Comparison of ENCODE assay signal across 1 cellular context in the genomic region with DNA sequence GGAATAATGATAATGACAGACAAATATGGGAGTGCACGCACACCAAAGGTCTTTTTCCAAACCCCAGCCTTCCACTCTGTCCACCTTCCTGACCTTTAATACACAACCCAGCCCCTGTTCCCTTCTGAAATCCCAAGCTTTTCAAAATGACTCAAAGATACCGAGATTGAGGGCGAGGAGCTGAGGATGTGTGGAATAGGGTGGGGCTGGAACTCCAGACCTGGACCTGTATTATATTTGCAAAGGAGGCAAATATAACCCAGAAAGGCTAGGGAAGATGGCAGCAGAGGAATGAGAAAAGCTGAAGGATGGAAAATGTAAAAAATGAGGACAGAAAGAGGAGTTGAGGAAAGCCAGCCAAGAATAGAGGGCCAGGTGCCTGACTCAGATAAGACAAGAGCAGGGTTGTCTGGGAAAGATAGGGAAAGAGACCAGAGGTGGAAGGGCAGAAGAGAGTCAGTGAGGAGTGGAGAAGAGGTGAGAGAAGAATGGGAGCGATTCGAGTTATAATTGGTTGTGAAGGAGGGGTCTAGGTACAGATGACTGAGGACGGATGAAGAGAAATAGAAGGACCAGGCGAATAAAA.
TF ChIP-seq lines count a peak whose summit lies in the region.

No MANE protein-coding gene starts in this region.

TF ChIP-seq in K562, 482 proteins besides CTCF, POLR2A, EP300 and RAD21 (continued from another document and continues in another):
- TF ChIP-seq BRF1 (IDR thresholded peaks at IDR 0.05; ENCODE audit: borderline replicate concordance, extremely low read depth, insufficient read length) = no peak
- TF ChIP-seq ZNF778 (CRISPR knock-in tag; IDR thresholded peaks at IDR 0.05) = no peak
- no peak for TF ChIP-seq NR2F6 (CRISPR knock-in tag; IDR thresholded peaks at IDR 0.05)
- no peak for TF ChIP-seq CBX5 (IDR thresholded peaks at IDR 0.05; ENCODE audit: borderline replicate concordance, low read depth)
- TF ChIP-seq TAF7 (tag; IDR thresholded peaks at IDR 0.05) = no peak
- no peak for TF ChIP-seq ZC3H11A (IDR thresholded peaks at IDR 0.05; ENCODE audit: low read depth, low read length)
- TF ChIP-seq RBM25 (IDR thresholded peaks at IDR 0.05; ENCODE audit: low read depth, low read length, severe bottlenecking) = no peak
- no peak for TF ChIP-seq KLF1 (tag; IDR thresholded peaks at IDR 0.05)
- TF ChIP-seq, protein P1, sequence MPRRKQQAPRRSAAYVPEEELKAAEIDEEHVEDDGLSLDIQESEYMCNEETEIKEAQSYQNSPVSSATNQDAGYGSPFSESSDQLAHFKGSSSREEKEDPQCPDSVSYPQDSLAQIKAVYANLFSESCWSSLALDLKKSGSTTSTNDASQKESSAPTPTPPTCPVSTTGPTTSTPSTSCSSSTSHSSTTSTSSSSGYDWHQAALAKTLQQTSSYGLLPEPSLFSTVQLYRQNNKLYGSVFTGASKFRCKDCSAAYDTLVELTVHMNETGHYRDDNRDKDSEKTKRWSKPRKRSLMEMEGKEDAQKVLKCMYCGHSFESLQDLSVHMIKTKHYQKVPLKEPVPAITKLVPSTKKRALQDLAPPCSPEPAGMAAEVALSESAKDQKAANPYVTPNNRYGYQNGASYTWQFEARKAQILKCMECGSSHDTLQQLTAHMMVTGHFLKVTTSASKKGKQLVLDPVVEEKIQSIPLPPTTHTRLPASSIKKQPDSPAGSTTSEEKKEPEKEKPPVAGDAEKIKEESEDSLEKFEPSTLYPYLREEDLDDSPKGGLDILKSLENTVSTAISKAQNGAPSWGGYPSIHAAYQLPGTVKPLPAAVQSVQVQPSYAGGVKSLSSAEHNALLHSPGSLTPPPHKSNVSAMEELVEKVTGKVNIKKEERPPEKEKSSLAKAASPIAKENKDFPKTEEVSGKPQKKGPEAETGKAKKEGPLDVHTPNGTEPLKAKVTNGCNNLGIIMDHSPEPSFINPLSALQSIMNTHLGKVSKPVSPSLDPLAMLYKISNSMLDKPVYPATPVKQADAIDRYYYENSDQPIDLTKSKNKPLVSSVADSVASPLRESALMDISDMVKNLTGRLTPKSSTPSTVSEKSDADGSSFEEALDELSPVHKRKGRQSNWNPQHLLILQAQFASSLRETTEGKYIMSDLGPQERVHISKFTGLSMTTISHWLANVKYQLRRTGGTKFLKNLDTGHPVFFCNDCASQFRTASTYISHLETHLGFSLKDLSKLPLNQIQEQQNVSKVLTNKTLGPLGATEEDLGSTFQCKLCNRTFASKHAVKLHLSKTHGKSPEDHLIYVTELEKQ (CRISPR knock-in tag; IDR thresholded peaks at IDR 0.05) = no peak
- TF ChIP-seq PHF20 (IDR thresholded peaks at IDR 0.05; ENCODE audit: partially characterized antibody) = no peak
- TF ChIP-seq, protein P2, sequence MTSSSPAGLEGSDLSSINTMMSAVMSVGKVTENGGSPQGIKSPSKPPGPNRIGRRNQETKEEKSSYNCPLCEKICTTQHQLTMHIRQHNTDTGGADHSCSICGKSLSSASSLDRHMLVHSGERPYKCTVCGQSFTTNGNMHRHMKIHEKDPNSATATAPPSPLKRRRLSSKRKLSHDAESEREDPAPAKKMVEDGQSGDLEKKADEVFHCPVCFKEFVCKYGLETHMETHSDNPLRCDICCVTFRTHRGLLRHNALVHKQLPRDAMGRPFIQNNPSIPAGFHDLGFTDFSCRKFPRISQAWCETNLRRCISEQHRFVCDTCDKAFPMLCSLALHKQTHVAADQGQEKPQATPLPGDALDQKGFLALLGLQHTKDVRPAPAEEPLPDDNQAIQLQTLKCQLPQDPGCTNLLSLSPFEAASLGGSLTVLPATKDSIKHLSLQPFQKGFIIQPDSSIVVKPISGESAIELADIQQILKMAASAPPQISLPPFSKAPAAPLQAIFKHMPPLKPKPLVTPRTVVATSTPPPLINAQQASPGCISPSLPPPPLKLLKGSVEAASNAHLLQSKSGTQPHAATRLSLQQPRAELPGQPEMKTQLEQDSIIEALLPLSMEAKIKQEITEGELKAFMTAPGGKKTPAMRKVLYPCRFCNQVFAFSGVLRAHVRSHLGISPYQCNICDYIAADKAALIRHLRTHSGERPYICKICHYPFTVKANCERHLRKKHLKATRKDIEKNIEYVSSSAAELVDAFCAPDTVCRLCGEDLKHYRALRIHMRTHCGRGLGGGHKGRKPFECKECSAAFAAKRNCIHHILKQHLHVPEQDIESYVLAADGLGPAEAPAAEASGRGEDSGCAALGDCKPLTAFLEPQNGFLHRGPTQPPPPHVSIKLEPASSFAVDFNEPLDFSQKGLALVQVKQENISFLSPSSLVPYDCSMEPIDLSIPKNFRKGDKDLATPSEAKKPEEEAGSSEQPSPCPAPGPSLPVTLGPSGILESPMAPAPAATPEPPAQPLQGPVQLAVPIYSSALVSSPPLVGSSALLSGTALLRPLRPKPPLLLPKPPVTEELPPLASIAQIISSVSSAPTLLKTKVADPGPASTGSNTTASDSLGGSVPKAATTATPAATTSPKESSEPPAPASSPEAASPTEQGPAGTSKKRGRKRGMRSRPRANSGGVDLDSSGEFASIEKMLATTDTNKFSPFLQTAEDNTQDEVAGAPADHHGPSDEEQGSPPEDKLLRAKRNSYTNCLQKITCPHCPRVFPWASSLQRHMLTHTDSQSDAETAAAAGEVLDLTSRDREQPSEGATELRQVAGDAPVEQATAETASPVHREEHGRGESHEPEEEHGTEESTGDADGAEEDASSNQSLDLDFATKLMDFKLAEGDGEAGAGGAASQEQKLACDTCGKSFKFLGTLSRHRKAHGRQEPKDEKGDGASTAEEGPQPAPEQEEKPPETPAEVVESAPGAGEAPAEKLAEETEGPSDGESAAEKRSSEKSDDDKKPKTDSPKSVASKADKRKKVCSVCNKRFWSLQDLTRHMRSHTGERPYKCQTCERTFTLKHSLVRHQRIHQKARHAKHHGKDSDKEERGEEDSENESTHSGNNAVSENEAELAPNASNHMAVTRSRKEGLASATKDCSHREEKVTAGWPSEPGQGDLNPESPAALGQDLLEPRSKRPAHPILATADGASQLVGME (CRISPR knock-in tag; IDR thresholded peaks at IDR 0.05) = no peak
- TF ChIP-seq ZNF766 (CRISPR knock-in tag; conservative IDR thresholded peaks at IDR 0.05) = peak; percentile 47; the same call in 1 of the 2 replicates
- peak; percentile 84 for TF ChIP-seq SMARCC2 (IDR thresholded peaks at IDR 0.05; ENCODE audit: low read depth)
- TF ChIP-seq, protein P3, sequence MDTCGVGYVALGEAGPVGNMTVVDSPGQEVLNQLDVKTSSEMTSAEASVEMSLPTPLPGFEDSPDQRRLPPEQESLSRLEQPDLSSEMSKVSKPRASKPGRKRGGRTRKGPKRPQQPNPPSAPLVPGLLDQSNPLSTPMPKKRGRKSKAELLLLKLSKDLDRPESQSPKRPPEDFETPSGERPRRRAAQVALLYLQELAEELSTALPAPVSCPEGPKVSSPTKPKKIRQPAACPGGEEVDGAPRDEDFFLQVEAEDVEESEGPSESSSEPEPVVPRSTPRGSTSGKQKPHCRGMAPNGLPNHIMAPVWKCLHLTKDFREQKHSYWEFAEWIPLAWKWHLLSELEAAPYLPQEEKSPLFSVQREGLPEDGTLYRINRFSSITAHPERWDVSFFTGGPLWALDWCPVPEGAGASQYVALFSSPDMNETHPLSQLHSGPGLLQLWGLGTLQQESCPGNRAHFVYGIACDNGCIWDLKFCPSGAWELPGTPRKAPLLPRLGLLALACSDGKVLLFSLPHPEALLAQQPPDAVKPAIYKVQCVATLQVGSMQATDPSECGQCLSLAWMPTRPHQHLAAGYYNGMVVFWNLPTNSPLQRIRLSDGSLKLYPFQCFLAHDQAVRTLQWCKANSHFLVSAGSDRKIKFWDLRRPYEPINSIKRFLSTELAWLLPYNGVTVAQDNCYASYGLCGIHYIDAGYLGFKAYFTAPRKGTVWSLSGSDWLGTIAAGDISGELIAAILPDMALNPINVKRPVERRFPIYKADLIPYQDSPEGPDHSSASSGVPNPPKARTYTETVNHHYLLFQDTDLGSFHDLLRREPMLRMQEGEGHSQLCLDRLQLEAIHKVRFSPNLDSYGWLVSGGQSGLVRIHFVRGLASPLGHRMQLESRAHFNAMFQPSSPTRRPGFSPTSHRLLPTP (IDR thresholded peaks at IDR 0.05; ENCODE audit: borderline replicate concordance, extremely low read depth, insufficient read length) = no peak
- TF ChIP-seq, protein P4, sequence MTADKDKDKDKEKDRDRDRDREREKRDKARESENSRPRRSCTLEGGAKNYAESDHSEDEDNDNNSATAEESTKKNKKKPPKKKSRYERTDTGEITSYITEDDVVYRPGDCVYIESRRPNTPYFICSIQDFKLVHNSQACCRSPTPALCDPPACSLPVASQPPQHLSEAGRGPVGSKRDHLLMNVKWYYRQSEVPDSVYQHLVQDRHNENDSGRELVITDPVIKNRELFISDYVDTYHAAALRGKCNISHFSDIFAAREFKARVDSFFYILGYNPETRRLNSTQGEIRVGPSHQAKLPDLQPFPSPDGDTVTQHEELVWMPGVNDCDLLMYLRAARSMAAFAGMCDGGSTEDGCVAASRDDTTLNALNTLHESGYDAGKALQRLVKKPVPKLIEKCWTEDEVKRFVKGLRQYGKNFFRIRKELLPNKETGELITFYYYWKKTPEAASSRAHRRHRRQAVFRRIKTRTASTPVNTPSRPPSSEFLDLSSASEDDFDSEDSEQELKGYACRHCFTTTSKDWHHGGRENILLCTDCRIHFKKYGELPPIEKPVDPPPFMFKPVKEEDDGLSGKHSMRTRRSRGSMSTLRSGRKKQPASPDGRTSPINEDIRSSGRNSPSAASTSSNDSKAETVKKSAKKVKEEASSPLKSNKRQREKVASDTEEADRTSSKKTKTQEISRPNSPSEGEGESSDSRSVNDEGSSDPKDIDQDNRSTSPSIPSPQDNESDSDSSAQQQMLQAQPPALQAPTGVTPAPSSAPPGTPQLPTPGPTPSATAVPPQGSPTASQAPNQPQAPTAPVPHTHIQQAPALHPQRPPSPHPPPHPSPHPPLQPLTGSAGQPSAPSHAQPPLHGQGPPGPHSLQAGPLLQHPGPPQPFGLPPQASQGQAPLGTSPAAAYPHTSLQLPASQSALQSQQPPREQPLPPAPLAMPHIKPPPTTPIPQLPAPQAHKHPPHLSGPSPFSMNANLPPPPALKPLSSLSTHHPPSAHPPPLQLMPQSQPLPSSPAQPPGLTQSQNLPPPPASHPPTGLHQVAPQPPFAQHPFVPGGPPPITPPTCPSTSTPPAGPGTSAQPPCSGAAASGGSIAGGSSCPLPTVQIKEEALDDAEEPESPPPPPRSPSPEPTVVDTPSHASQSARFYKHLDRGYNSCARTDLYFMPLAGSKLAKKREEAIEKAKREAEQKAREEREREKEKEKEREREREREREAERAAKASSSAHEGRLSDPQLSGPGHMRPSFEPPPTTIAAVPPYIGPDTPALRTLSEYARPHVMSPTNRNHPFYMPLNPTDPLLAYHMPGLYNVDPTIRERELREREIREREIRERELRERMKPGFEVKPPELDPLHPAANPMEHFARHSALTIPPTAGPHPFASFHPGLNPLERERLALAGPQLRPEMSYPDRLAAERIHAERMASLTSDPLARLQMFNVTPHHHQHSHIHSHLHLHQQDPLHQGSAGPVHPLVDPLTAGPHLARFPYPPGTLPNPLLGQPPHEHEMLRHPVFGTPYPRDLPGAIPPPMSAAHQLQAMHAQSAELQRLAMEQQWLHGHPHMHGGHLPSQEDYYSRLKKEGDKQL (CRISPR knock-in tag; IDR thresholded peaks at IDR 0.05; ENCODE audit: borderline replicate concordance) = no peak
- TF ChIP-seq ZNF77 (CRISPR knock-in tag; IDR thresholded peaks at IDR 0.05) = no peak
- no peak for TF ChIP-seq ERF (CRISPR knock-in tag; IDR thresholded peaks at IDR 0.05)
- TF ChIP-seq MCM5 (IDR thresholded peaks at IDR 0.05; ENCODE audit: low read depth) = no peak
- TF ChIP-seq, protein P5, sequence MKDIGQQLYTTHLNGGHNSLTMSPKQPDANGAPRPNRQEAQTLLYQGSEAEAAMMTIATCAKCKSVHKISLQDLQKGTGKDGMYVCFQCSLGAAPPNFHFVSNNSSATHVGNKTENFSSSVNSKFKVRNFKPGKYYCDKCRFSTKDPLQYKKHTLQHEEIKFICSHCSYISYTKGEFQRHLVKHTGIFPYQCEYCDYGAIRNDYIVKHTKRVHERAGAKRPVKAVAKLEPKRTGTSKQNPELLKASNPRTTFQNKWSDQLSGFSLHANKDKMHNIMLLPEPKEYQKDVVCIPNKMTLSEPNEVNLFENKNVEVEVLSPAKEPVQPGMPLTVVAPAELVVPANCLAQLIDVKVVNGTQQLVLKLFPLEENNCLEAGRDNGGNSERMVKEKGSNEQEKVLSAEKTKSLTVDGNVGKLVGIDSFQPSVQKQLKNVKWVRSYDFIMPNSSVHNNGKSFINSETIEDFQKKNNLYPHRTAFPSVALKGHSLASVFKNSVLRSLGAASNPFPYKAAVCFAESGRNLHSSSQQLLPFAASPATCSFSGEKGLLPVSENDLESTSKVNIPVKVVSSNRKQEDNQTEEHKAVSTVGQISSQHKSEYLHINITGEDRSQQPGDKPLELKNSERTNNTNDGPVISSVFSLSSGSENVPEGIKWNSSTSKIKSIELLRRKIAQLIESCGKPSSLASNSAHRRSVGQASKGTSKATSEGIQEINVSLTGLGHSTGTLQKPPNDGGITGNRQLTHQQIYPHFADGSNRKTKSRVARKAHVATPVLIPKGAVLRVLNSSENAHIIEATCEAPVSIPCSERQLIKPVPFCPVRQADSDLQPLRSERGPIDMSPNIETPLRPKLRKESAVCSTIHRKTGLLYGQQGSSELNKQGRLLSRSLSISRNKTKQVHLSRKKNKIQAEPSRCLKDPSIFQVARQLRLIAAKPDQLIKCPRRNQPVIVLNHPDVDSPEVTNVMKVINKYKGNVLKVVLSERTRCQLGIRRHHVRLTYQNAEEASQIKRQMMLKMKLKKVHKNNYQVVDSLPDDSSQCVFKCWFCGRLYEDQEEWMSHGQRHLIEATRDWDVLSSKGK (CRISPR knock-in tag; IDR thresholded peaks at IDR 0.05) = no peak
- TF ChIP-seq CTBP1 (IDR thresholded peaks at IDR 0.05; ENCODE audit: borderline replicate concordance) = peak; percentile 68
- TF ChIP-seq PHB (CRISPR knock-in tag; IDR thresholded peaks at IDR 0.05) = no peak
- peak; percentile 58; the same call in 1 of the 2 replicates for TF ChIP-seq JUND (IDR thresholded peaks at IDR 0.05; ENCODE audit: borderline replicate concordance, low read depth, low read length)
- TF ChIP-seq JUND (tag; IDR thresholded peaks at IDR 0.05; ENCODE audit: borderline replicate concordance, low read depth, low read length) = no peak; the same call in 2 of the 3 replicates
- TF ChIP-seq FOXK2 (conservative IDR thresholded peaks at IDR 0.05 in 1 of 2, IDR thresholded peaks at IDR 0.05 in 1 of 2; ENCODE audit: low read depth in 2 of 2) = peak; percentile 33 to 44; a peak in 1 of 4 replicates
- TF ChIP-seq THRAP3 (IDR thresholded peaks at IDR 0.05; ENCODE audit: borderline replicate concordance) = no peak
- TF ChIP-seq, protein P6, sequence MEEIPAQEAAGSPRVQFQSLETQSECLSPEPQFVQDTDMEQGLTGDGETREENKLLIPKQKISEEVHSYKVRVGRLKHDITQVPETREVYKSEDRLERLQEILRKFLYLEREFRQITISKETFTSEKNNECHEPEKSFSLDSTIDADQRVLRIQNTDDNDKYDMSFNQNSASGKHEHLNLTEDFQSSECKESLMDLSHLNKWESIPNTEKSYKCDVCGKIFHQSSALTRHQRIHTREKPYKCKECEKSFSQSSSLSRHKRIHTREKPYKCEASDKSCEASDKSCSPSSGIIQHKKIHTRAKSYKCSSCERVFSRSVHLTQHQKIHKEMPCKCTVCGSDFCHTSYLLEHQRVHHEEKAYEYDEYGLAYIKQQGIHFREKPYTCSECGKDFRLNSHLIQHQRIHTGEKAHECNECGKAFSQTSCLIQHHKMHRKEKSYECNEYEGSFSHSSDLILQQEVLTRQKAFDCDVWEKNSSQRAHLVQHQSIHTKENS (CRISPR knock-in tag; IDR thresholded peaks at IDR 0.05) = no peak
- no peak for TF ChIP-seq HSF4 (CRISPR knock-in tag; IDR thresholded peaks at IDR 0.05; ENCODE audit: borderline replicate concordance)
- TF ChIP-seq MTF1 (CRISPR knock-in tag; IDR thresholded peaks at IDR 0.05; ENCODE audit: borderline replicate concordance) = no peak
